In the genomic region with DNA sequence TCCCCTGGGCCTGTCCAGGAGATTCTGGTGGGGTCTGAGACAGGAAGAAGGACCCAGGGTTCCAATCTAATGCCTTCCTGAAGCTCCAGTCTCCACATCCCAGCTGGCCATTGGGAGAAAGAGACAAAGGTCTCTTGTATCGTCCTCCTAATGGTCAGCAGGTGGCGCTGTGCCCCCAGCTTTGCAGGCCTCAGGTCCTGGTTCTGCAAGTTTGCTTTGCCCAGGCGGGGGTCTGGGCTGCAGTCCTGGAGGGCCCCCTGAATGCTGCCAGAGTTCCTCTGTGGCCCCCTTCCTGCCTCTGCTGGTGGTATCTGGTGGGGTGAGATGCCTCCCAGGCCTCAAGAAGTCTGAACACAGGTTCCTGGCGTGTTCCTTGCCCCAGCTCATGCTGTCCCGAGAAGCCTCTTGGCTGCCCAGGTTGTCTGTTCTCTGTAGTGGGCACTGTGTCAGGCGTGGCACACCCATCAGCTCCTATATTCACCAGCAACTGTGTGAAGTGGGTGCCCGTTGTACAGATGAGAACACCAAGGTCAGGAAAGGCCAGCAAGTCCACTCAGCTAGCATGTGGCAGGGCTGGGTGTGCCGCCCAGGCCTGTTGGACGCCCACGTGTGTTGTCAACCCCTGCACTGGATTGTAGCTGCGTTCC, we compare ENCODE assay signal across 8 cellular contexts. TPM values are rescaled to one million over a fixed set of nuclear protein-coding genes. Genes with fewer than 3 reads are reported as not detected.
DNase-seq lines count a peak whose midpoint lies in the region; ATAC-seq and FAIRE-seq lines count a peak whose summit lies in the region.

No MANE protein-coding gene starts in this region.

- no peaks in the 10 kb centered on the region for H3K36me3 Mint-ChIP-seq in activated naive CD4-positive, alpha-beta T cell treated with anti-CD3 and anti-CD28 coated beads for 36 hours (ENCODE audit: low read depth)

- H3K27ac Mint-ChIP-seq in activated naive CD4-positive, alpha-beta T cell treated with anti-CD3 and anti-CD28 coated beads for 36 hours, result no peak overlapping the region

- no peaks in the 10 kb centered on the region for H3K4me1 Mint-ChIP-seq in activated naive CD4-positive, alpha-beta T cell treated with anti-CD3 and anti-CD28 coated beads for 36 hours (ENCODE audit: low read depth)

- no peak for FAIRE-seq in RCC 7860 (lab: Jason Lieb, UNC)

- CTCF ChIA-PET in activated naive CD4-positive, alpha-beta T cell treated with anti-CD3 and anti-CD28 coated beads for 36 hours (lab: Charles Lee), result interaction anchor here (0.6 to 2.6 kb wide), 30 partner anchors 9 to 880 kb away, joined by 3 to 16 read pairs (median 3); no protein-coding TSS in a partner anchor

- H3K27me3 Mint-ChIP-seq in activated naive CD4-positive, alpha-beta T cell treated with anti-CD3 and anti-CD28 coated beads for 36 hours (ENCODE audit: low read depth), result no peaks in the 10 kb centered on the region

- no peak overlapping the region for H3K4me3 Mint-ChIP-seq in activated naive CD4-positive, alpha-beta T cell treated with anti-CD3 and anti-CD28 coated beads for 36 hours

- DNase-seq in DMS153 treated with DMSO at 0.1 percent for 48 hours (lab: John Stamatoyannopoulos, UW; ENCODE audit: unreplicated experiment) (peak; percentile 83), KBM-7 (peak; percentile 54), RCC 7860 (ENCODE audit: low spot score) (peak; percentile 41), head of caudate nucleus (peak; percentile 27 to 82 (median 56)), posterior cingulate gyrus (peak in 9 of 10 donors; percentile 23 to 93 (median 50))
- DNase-seq in activated naive CD4-positive, alpha-beta T cell treated with anti-CD3 and anti-CD28 coated beads for 36 hours, result peak; percentile 52

- no peaks in the 10 kb centered on the region for H3K9me3 Mint-ChIP-seq in activated naive CD4-positive, alpha-beta T cell treated with anti-CD3 and anti-CD28 coated beads for 36 hours

- in situ Hi-C loops in KBM-7 (cut with MboI; ENCODE audit: low pct_unique_long_range_greater_than_20kb, low sequenced_read_pairs), result no loop called here

- ATAC-seq in GM21390 (IDR thresholded peaks at IDR 0.05; ENCODE audit: unreplicated experiment) (no peak), GM19023 (IDR thresholded peaks at IDR 0.05; ENCODE audit: unreplicated experiment) (no peak)

- intact Hi-C loops in activated naive CD4-positive, alpha-beta T cell treated with anti-CD3 and anti-CD28 coated beads for 36 hours (cut with micrococcal nuclease), result no loop called here
- intact Hi-C loops in head of caudate nucleus (cut with DNase I) (no loop called here), posterior cingulate gyrus (cut with DNase I) (loop anchor here (10.0 kb wide), 1 partner anchor 1158 kb away; no protein-coding TSS in a partner anchor)

RNA-seq across cellular contexts. Expression of a gene that starts 33.8 kb away (rescaled TPM):
- under 1 TPM; 0.19 to 0.25 TPM for total RNA-seq in activated naive CD4-positive, alpha-beta T cell treated with anti-CD3 and anti-CD28 coated beads for 36 hours

RNA-seq across cellular contexts. Expression of a gene that starts 52.3 kb away (rescaled TPM):
- 100 to 1,000 TPM; 122 to 141 TPM for total RNA-seq in activated naive CD4-positive, alpha-beta T cell treated with anti-CD3 and anti-CD28 coated beads for 36 hours
